ENCODE assay signal across 1 cellular context in the genomic region with DNA sequence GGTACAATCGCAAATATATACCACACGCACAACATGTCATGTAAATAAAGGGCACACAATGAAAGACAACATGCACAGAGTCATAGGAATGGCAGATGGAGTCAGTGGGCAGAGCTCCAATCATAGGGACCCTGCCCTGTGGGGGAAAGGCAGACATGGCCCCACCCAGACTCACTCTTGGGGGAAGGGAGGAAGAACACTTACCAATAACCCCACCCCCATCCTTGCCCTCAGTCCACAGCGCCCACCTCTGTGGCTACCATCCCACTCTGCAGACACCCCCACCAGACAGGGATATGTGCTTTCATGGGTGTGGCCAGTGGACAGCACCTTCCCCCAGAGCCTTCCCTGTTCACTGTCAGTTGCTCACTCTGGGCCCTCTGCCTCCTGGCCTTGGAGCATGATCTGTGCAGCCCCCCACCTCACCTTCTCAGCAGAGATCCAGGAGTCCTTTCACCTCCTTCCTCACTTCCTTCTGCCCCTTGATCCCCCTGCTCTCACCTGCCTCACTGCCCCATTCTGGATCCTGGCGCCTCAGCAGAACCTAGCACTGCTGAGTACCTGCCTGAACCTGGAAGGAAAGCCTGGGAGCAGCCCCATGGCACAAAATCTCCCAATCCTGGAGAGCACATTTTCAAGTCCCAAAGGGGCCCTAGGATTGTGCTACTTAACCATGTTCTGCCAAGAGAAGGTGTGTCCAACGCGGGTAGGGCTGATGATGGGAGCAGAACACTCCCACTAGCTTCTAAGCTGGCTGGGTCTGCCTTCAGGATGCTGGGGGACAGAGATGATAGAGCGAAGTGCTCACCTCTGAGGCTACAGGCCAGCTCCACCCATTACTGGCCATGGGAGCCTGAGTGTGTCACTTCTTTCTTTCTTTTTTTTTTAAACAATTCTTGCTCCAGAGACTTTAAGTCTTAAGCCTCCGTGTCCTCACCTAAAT.
A peak's percentile ranks its signal among the peaks of the same experiment; 100 is the strongest.
TF ChIP-seq lines count a peak whose summit lies in the region.

No MANE protein-coding gene starts in this region.

TF ChIP-seq in K562, 482 proteins besides CTCF, POLR2A, EP300 and RAD21 (continued from another document):
- TF ChIP-seq, protein P1, sequence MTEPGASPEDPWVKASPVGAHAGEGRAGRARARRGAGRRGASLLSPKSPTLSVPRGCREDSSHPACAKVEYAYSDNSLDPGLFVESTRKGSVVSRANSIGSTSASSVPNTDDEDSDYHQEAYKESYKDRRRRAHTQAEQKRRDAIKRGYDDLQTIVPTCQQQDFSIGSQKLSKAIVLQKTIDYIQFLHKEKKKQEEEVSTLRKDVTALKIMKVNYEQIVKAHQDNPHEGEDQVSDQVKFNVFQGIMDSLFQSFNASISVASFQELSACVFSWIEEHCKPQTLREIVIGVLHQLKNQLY (CRISPR knock-in tag; conservative IDR thresholded peaks at IDR 0.05) = peak in 1 of 2 experiments; percentile 65; a peak in 1 of 4 replicates
- TF ChIP-seq PKNOX1 (IDR thresholded peaks at IDR 0.05) (no peak), PRPF4 (IDR thresholded peaks at IDR 0.05; ENCODE audit: insufficient read depth, low read depth, low read length, poor library complexity, severe bottlenecking) (no peak), FOXA3 (CRISPR knock-in tag; conservative IDR thresholded peaks at IDR 0.05 in 1 of 2, IDR thresholded peaks at IDR 0.05 in 1 of 2) (no peak), TCF7 (IDR thresholded peaks at IDR 0.05; ENCODE audit: borderline replicate concordance) (no peak), RFX7 (CRISPR knock-in tag; IDR thresholded peaks at IDR 0.05) (no peak), POLR2B (IDR thresholded peaks at IDR 0.05; ENCODE audit: low read depth, partially characterized antibody) (no peak), ZNF146 (CRISPR knock-in tag; IDR thresholded peaks at IDR 0.05; ENCODE audit: unreplicated experiment) (no peak), ZNF668 (CRISPR knock-in tag; IDR thresholded peaks at IDR 0.05) (no peak)
- TF ChIP-seq, protein P2, sequence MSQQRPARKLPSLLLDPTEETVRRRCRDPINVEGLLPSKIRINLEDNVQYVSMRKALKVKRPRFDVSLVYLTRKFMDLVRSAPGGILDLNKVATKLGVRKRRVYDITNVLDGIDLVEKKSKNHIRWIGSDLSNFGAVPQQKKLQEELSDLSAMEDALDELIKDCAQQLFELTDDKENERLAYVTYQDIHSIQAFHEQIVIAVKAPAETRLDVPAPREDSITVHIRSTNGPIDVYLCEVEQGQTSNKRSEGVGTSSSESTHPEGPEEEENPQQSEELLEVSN (IDR thresholded peaks at IDR 0.05; ENCODE audit: borderline replicate concordance in 1 of 2, extremely low read depth in 1 of 2, insufficient read depth in 1 of 2, insufficient read length in 1 of 2, low read depth in 1 of 2, low read length in 1 of 2, poor library complexity in 1 of 2, severe bottlenecking in 1 of 2) = no peak
- TF ChIP-seq, protein P3, sequence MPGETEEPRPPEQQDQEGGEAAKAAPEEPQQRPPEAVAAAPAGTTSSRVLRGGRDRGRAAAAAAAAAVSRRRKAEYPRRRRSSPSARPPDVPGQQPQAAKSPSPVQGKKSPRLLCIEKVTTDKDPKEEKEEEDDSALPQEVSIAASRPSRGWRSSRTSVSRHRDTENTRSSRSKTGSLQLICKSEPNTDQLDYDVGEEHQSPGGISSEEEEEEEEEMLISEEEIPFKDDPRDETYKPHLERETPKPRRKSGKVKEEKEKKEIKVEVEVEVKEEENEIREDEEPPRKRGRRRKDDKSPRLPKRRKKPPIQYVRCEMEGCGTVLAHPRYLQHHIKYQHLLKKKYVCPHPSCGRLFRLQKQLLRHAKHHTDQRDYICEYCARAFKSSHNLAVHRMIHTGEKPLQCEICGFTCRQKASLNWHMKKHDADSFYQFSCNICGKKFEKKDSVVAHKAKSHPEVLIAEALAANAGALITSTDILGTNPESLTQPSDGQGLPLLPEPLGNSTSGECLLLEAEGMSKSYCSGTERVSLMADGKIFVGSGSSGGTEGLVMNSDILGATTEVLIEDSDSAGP (CRISPR knock-in tag; IDR thresholded peaks at IDR 0.05) = no peak
TF ChIP-seq in K562: peak in this region for 11.
